In the genomic region with DNA sequence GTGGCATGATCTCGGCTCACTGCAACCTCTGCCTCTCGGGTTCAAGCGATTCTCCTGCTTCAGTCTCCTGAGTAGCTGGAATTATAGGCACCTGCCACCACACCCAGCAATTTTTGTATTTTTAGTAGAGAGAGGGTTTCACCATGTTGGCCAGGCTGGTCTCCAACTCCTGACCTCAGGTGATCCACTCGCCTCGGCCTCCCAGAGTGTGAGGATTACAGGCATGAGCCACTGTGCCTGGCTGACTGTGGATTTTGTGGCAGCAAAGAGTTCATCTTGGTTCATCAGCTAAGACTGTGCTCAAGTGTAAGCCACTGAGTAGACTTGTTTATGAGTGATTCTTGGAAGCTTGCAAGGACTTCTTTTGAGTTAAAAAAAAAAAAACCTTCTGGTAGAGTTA, we compare ENCODE assay signal across 15 cellular contexts. TPM values are rescaled to one million over a fixed set of nuclear protein-coding genes. Genes with fewer than 3 reads are reported as not detected.
DNase-seq lines count a peak whose midpoint lies in the region; ATAC-seq and TF ChIP-seq lines count a peak whose summit lies in the region.
"Not testable (repeated sequence)": the region's sequence is repeated elsewhere in the genome, so short reads cannot be mapped to it uniquely, and the experiment has no call there.
"Had no signal": no experiment of that assay in that cellular context is flagged by ENCODE, and none has a peak within 500 bp of the region (broad histone marks: within the 10 kb centered on the region; RNA-seq: fewer than 3 reads in every experiment).

No MANE protein-coding gene starts in this region.

- H3K9ac ChIP-seq in DND-41 (ENCODE audit: low read depth, low read length), result peak overlapping the region; percentile 57

- 0 out of 2 replicates have a peak overlapping the region, but pooled peaks have one; percentile 79 for H3K4me2 ChIP-seq in DND-41 (ENCODE audit: insufficient read depth, low read length)

- TF ChIP-seq CTCF in DND-41 (IDR thresholded peaks at IDR 0.05; ENCODE audit: borderline replicate concordance, extremely low read depth, low read length, poor library complexity, severe bottlenecking); WERI-Rb-1 (IDR thresholded peaks at IDR 0.05; ENCODE audit: low read depth, low read length); spleen (IDR thresholded peaks at IDR 0.05 in 8 of 11, conservative IDR thresholded peaks at IDR 0.05 in 3 of 11): not testable (repeated sequence)

- not testable (repeated sequence) for ATAC-seq in DND-41 (ENCODE audit: insufficient read depth, low read depth); activated naive CD8-positive, alpha-beta T cell treated with anti-CD3 and anti-CD28 coated beads, Interleukin-2, amount 10 ng/mL, durations not matched to agents 7 days and 5 days (ENCODE audit: low read depth)
- ATAC-seq in activated T-cell treated with anti-CD3 and anti-CD28 coated beads, Interleukin-2, amount 50 U/mL, for 72 hours (replicated peaks in 1 of 2), result peak in 1 of 2 donors; percentile 9

- not testable (repeated sequence) for TF ChIP-seq POLR2A in spleen (IDR thresholded peaks at IDR 0.05)

- intact Hi-C loops in spleen (cut with DNase I; ENCODE audit: low total_unique reads), result not testable (repeated sequence)

- H3K4me1 Mint-ChIP-seq in activated T-cell treated with anti-CD3 and anti-CD28 coated beads, Interleukin-2, amount 50 U/mL, for 72 hours (ENCODE audit: low read depth), result peaks cover 59% of the 10 kb centered on the region
- peaks cover 74% of the 10 kb centered on the region for H3K4me1 Mint-ChIP-seq in activated naive CD8-positive, alpha-beta T cell treated with anti-CD3 and anti-CD28 coated beads, Interleukin-2, amount 10 ng/mL, durations not matched to agents 7 days and 5 days

- DNase-seq in DND-41; activated T-cell treated with anti-CD3 and anti-CD28 coated beads, Interleukin-2, amount 50 U/mL, for 72 hours; activated naive CD8-positive, alpha-beta T cell treated with anti-CD3 and anti-CD28 coated beads, Interleukin-2, amount 10 ng/mL, durations not matched to agents 7 days and 5 days; spleen: not testable (repeated sequence)
- peak; percentile 28 for DNase-seq in WERI-Rb-1
- peak; percentile 68 for DNase-seq in activated CD8-positive, alpha-beta memory T cell treated with anti-CD3 and anti-CD28 coated beads for 24 hours

- not testable (repeated sequence) for H3K27me3 ChIP-seq in DND-41 (ENCODE audit: insufficient read depth, low read length, poor library complexity); WERI-Rb-1 (ENCODE audit: insufficient read depth, low read depth, severe bottlenecking); mononuclear cell (ENCODE audit: insufficient read depth, low read length); spleen (replicated peaks in 1 of 7); thymus (ENCODE audit: control insufficient read depth, insufficient read depth)

- H3K79me2 ChIP-seq in DND-41 (ENCODE audit: insufficient read depth, low read length), result not testable (repeated sequence)

- POLR2A ChIA-PET in activated naive CD8-positive, alpha-beta T cell treated with anti-CD3 and anti-CD28 coated beads, Interleukin-2, amount 10 ng/mL, durations not matched to agents 7 days and 5 days (lab: Charles Lee), result interaction anchor here (1.0 to 10.8 kb wide), 7 partner anchors 8 to 62 kb away, joined by 4 to 213 read pairs (median 103); partner anchors contain the start of gene CD8A

- not testable (repeated sequence) for H3K9me3 Mint-ChIP-seq in activated T-cell treated with anti-CD3 and anti-CD28 coated beads, Interleukin-2, amount 50 U/mL, for 72 hours; activated naive CD8-positive, alpha-beta T cell treated with anti-CD3 and anti-CD28 coated beads, Interleukin-2, amount 10 ng/mL, durations not matched to agents 7 days and 5 days

- not testable (repeated sequence) for H2AFZ ChIP-seq in DND-41 (ENCODE audit: low read depth, low read length)

- peak overlapping the region; percentile 76 for H3K27ac Mint-ChIP-seq in activated T-cell treated with anti-CD3 and anti-CD28 coated beads, Interleukin-2, amount 50 U/mL, for 72 hours
- peak overlapping the region; percentile 97 for H3K27ac Mint-ChIP-seq in activated naive CD8-positive, alpha-beta T cell treated with anti-CD3 and anti-CD28 coated beads, Interleukin-2, amount 10 ng/mL, durations not matched to agents 7 days and 5 days

- not testable (repeated sequence) for H3K4me3 ChIP-seq in DND-41 (ENCODE audit: low read depth in 1 of 2, low read length in 2 of 2); WERI-Rb-1 (ENCODE audit: low read depth, low read length)
- H3K4me3 ChIP-seq in mononuclear cell (ENCODE audit: low read length) (peak overlapping the region; percentile 12), spleen (peak overlapping the region in 1 of 8 donors; percentile 62), thymus (ENCODE audit: low read length) (peak overlapping the region; percentile 50)

- peak overlapping the region; percentile 64 to 80 for H3K4me3 Mint-ChIP-seq in activated T-cell treated with anti-CD3 and anti-CD28 coated beads, Interleukin-2, amount 50 U/mL, for 72 hours
- H3K4me3 Mint-ChIP-seq in activated naive CD8-positive, alpha-beta T cell treated with anti-CD3 and anti-CD28 coated beads, Interleukin-2, amount 10 ng/mL, durations not matched to agents 7 days and 5 days, result peak overlapping the region; percentile 87

- H3K36me3 ChIP-seq in DND-41 (ENCODE audit: insufficient read depth, low read length); WERI-Rb-1; spleen; thymus (ENCODE audit: control insufficient read depth, insufficient read depth): not testable (repeated sequence)

- H3K9me3 ChIP-seq in DND-41 (ENCODE audit: insufficient read depth, low read length, severe bottlenecking); WERI-Rb-1 (ENCODE audit: severe bottlenecking); mononuclear cell (ENCODE audit: low read depth, low read length); thymus (ENCODE audit: control insufficient read depth): not testable (repeated sequence)
- peaks cover 0 to 17% (median 12%) of the 10 kb centered on the region in 8 donors for H3K9me3 ChIP-seq in spleen

- H4K20me1 ChIP-seq in DND-41 (ENCODE audit: insufficient read depth, low read length), result not testable (repeated sequence)

- peaks cover 62% of the 10 kb centered on the region for H3K4me1 ChIP-seq in DND-41 (ENCODE audit: insufficient read depth, low read length)
- H3K4me1 ChIP-seq in mononuclear cell (ENCODE audit: insufficient read depth, low read length); spleen: not testable (repeated sequence)
- H3K4me1 ChIP-seq in thymus (ENCODE audit: control insufficient read depth, insufficient read depth, low read length), result peaks cover 33% of the 10 kb centered on the region

- H3K27me3 Mint-ChIP-seq in activated T-cell treated with anti-CD3 and anti-CD28 coated beads, Interleukin-2, amount 50 U/mL, for 72 hours (ENCODE audit: low read depth); activated naive CD8-positive, alpha-beta T cell treated with anti-CD3 and anti-CD28 coated beads, Interleukin-2, amount 10 ng/mL, durations not matched to agents 7 days and 5 days: not testable (repeated sequence)

- peak overlapping the region; percentile 90 for H3K27ac ChIP-seq in DND-41 (ENCODE audit: low read length)
- not testable (repeated sequence) for H3K27ac ChIP-seq in WERI-Rb-1
- peak overlapping the region in 5 of 8 donors; percentile 38 to 82 (median 63) for H3K27ac ChIP-seq in spleen
- peak overlapping the region; percentile 95 for H3K27ac ChIP-seq in thymus (ENCODE audit: low read depth)

- 81 to 91% (median 89%) methylated on average over 5 of the region's 5 CpGs for WGBS in spleen, 5 donors
- 80% methylated on average over 5 of the region's 5 CpGs for WGBS in thymus

- H3K36me3 Mint-ChIP-seq in activated T-cell treated with anti-CD3 and anti-CD28 coated beads, Interleukin-2, amount 50 U/mL, for 72 hours (ENCODE audit: insufficient read depth in 2 of 2), result not testable (repeated sequence)
- peaks cover 13% of the 10 kb centered on the region for H3K36me3 Mint-ChIP-seq in activated naive CD8-positive, alpha-beta T cell treated with anti-CD3 and anti-CD28 coated beads, Interleukin-2, amount 10 ng/mL, durations not matched to agents 7 days and 5 days

RNA-seq across cellular contexts. Expression of gene CD8B, which starts 34.8 kb away (rescaled TPM):
- total RNA-seq in activated T-cell treated with anti-CD3 and anti-CD28 coated beads, Interleukin-2, amount 50 U/mL, for 72 hours, result 10 to 100 TPM; 71.2 to 79.3 TPM
- total RNA-seq in activated naive CD8-positive, alpha-beta T cell treated with anti-CD3 and anti-CD28 coated beads, Interleukin-2, amount 10 ng/mL, durations not matched to agents 7 days and 5 days, result 100 to 1,000 TPM; 475 to 483 TPM
- total RNA-seq in mononuclear cell (41.9 TPM), spleen (10 to 100 TPM in 6 of 7 donors, 1 to 10 TPM in 1; 9.3 to 24.3 (median 17.6) TPM)
- polyA plus RNA-seq in spleen (1 to 10 TPM; 5.0 to 9.8 (median 6.5) TPM), thymus (111 TPM)
- total RNA-seq: Calu3, G401, HFFc6, HT1080 had no signal
- polyA plus RNA-seq: GM12878 had no signal

RNA-seq across cellular contexts. Expression of gene CD8A, which starts 36.2 kb away (rescaled TPM):
- 100 to 1,000 TPM; 180 to 222 TPM for total RNA-seq in activated T-cell treated with anti-CD3 and anti-CD28 coated beads, Interleukin-2, amount 50 U/mL, for 72 hours
- 100 to 1,000 TPM; 666 to 683 TPM for total RNA-seq in activated naive CD8-positive, alpha-beta T cell treated with anti-CD3 and anti-CD28 coated beads, Interleukin-2, amount 10 ng/mL, durations not matched to agents 7 days and 5 days
- total RNA-seq in mononuclear cell, result 25.6 TPM
- 100 to 1,000 TPM in 4 of 7 donors, 10 to 100 TPM in 3; 91.2 to 182 (median 111) TPM for total RNA-seq in spleen
- 10 to 100 TPM; 14.2 to 47.8 (median 21.4) TPM for polyA plus RNA-seq in spleen
- 242 TPM for polyA plus RNA-seq in thymus
- total RNA-seq: CD4-positive, CD25-positive, alpha-beta regulatory T cell; H7; HFFc6; HT1080 had no signal

Comparison
In these comparisons a context has a peak if more than half of its experiments do, and no peak if none do; other contexts are left out.
1. RNA of gene CD8B, which starts 34.8 kb away (total RNA-seq): 475 to 483 TPM in activated naive CD8-positive, alpha-beta T cell treated with anti-CD3 and anti-CD28 coated beads, Interleukin-2, amount 10 ng/mL, durations not matched to agents 7 days and 5 days; 71.2 to 79.3 TPM in activated T-cell treated with anti-CD3 and anti-CD28 coated beads, Interleukin-2, amount 50 U/mL, for 72 hours, 41.9 TPM in mononuclear cell (single experiment) and 9.3 to 24.3 TPM in spleen; every median in the first group is over 4 times any median in the second.